9 cellular contexts compared by ENCODE assay signal in genomic region chr21:24514081-24514733, GRCh38.
DNase-seq lines count a peak whose midpoint lies in the region; ATAC-seq and TF ChIP-seq lines count a peak whose summit lies in the region.
"Had no signal": no experiment of that assay in that cellular context is flagged by ENCODE, and none has a peak within 500 bp of the region (broad histone marks: within the 10 kb centered on the region; RNA-seq: fewer than 3 reads in every experiment).

No MANE protein-coding gene starts in this region.

- H2AFZ ChIP-seq in smooth muscle cell (ENCODE audit: low read depth), result no peak overlapping the region

- H3K79me2 ChIP-seq in smooth muscle cell (ENCODE audit: low read depth), result no peaks in the 10 kb centered on the region

- TF ChIP-seq CTCF in chondrocyte (IDR thresholded peaks at IDR 0.05) (peak; percentile 76), smooth muscle cell (IDR thresholded peaks at IDR 0.05; ENCODE audit: borderline replicate concordance, insufficient read depth, poor library complexity, severe bottlenecking) (peak; percentile 42)

- no peak overlapping the region for H3K27ac ChIP-seq in smooth muscle cell (ENCODE audit: low read depth)

- no peak overlapping the region for H3K27ac Mint-ChIP-seq in chondrocyte (ENCODE audit: unreplicated experiment)
- no peak overlapping the region for H3K27ac Mint-ChIP-seq in T-helper 2 cell treated with Interferon-gamma antibody and Interleukin-4, amounts not matched to agents 5 μg/mL and 100 μg/mL, for 36 hours
- H3K27ac Mint-ChIP-seq: CD4-positive, CD25-positive, alpha-beta regulatory T cell had no signal

- no peaks in the 10 kb centered on the region for H3K4me1 Mint-ChIP-seq in chondrocyte (ENCODE audit: low read depth)
- H3K4me1 Mint-ChIP-seq in T-helper 2 cell treated with Interferon-gamma antibody and Interleukin-4, amounts not matched to agents 5 μg/mL and 100 μg/mL, for 36 hours (ENCODE audit: low read depth), result no peaks in the 10 kb centered on the region
- H3K4me1 Mint-ChIP-seq: CD4-positive, CD25-positive, alpha-beta regulatory T cell had no signal

- no peak overlapping the region for H3K4me3 Mint-ChIP-seq in chondrocyte (ENCODE audit: unreplicated experiment)
- H3K4me3 Mint-ChIP-seq in T-helper 2 cell treated with Interferon-gamma antibody and Interleukin-4, amounts not matched to agents 5 μg/mL and 100 μg/mL, for 36 hours, result no peak overlapping the region
- H3K4me3 Mint-ChIP-seq: CD4-positive, CD25-positive, alpha-beta regulatory T cell had no signal

- H3K36me3 Mint-ChIP-seq in chondrocyte (ENCODE audit: low read depth), result no peaks in the 10 kb centered on the region
- no peaks in the 10 kb centered on the region for H3K36me3 Mint-ChIP-seq in T-helper 2 cell treated with Interferon-gamma antibody and Interleukin-4, amounts not matched to agents 5 μg/mL and 100 μg/mL, for 36 hours (ENCODE audit: low read depth)
- H3K36me3 Mint-ChIP-seq: CD4-positive, CD25-positive, alpha-beta regulatory T cell had no signal

- H3K27me3 Mint-ChIP-seq in chondrocyte (ENCODE audit: low read depth), result no peaks in the 10 kb centered on the region
- no peaks in the 10 kb centered on the region for H3K27me3 Mint-ChIP-seq in T-helper 2 cell treated with Interferon-gamma antibody and Interleukin-4, amounts not matched to agents 5 μg/mL and 100 μg/mL, for 36 hours (ENCODE audit: low read depth)
- H3K27me3 Mint-ChIP-seq: CD4-positive, CD25-positive, alpha-beta regulatory T cell had no signal

- H3K27me3 ChIP-seq in smooth muscle cell (ENCODE audit: low read depth), result no peaks in the 10 kb centered on the region

- no peaks in the 10 kb centered on the region for H3K36me3 ChIP-seq in smooth muscle cell (ENCODE audit: low read depth)

- H3K4me1 ChIP-seq in smooth muscle cell (ENCODE audit: low read depth), result no peaks in the 10 kb centered on the region

- H4K20me1 ChIP-seq in smooth muscle cell (ENCODE audit: low read depth), result no peaks in the 10 kb centered on the region

- DNase-seq in SIG-M5 treated with dmso at 0.1 percent for 504 hours (lab: John Stamatoyannopoulos, UW; ENCODE audit: unreplicated experiment), result peak; percentile 29
- no peak for DNase-seq in SIG-M5 (lab: John Stamatoyannopoulos, UW)
- DNase-seq in NCI-H460 (ENCODE audit: extremely low read depth, low read depth), result peak; percentile 7
- no peak for DNase-seq in chondrocyte (ENCODE audit: low spot score)
- DNase-seq in smooth muscle cell (lab: John Stamatoyannopoulos, UW; ENCODE audit: unreplicated experiment), result no peak
- DNase-seq in activated effector memory CD4-positive, alpha-beta T cell treated with Interleukin-2 at 50 U/mL for 16 hours, result no peak
- no peak for DNase-seq in T-helper 2 cell treated with Interferon-gamma antibody and Interleukin-4, amounts not matched to agents 5 μg/mL and 100 μg/mL, for 36 hours (ENCODE audit: low spot score)
- DNase-seq: CD4-positive, CD25-positive, alpha-beta regulatory T cell had no signal

- 41% methylated on average over 6 of the region's 6 CpGs for WGBS in smooth muscle cell (ENCODE audit: low lambda C conversion rate)

- H3K9me3 ChIP-seq in smooth muscle cell (replicated peaks; ENCODE audit: low read depth), result no peaks in the 10 kb centered on the region

- H3F3A ChIP-seq in smooth muscle cell (ENCODE audit: low read depth), result no peaks in the 10 kb centered on the region

- no peak overlapping the region for H3K9ac ChIP-seq in smooth muscle cell (ENCODE audit: low read depth)

- peaks cover 7% of the 10 kb centered on the region for H3K9me3 Mint-ChIP-seq in chondrocyte (ENCODE audit: low read depth)
- H3K9me3 Mint-ChIP-seq in T-helper 2 cell treated with Interferon-gamma antibody and Interleukin-4, amounts not matched to agents 5 μg/mL and 100 μg/mL, for 36 hours, result no peaks in the 10 kb centered on the region

- ATAC-seq in HG03025 (IDR thresholded peaks at IDR 0.05; ENCODE audit: low FRiP score, unreplicated experiment), result no peak

- no peak overlapping the region for H3K4me3 ChIP-seq in smooth muscle cell

- H3K4me2 ChIP-seq in smooth muscle cell, result no peak overlapping the region

Comparison
In these comparisons a context has a peak if more than half of its experiments do, and no peak if none do; other contexts are left out.
1. DNase-seq: peak in SIG-M5 treated with dmso at 0.1 percent for 504 hours (single experiment) and NCI-H460 (single experiment); none in SIG-M5 (single experiment), chondrocyte (single experiment), smooth muscle cell (single experiment), activated effector memory CD4-positive, alpha-beta T cell treated with Interleukin-2 at 50 U/mL for 16 hours (single experiment) and T-helper 2 cell treated with Interferon-gamma antibody and Interleukin-4, amounts not matched to agents 5 μg/mL and 100 μg/mL, for 36 hours (single experiment).